21 cellular contexts compared by ENCODE assay signal in genomic region chr7:134545918-134546317, GRCh38. TPM values are rescaled to one million over a fixed set of nuclear protein-coding genes. Genes with fewer than 3 reads are reported as not detected.
DNase-seq lines count a peak whose midpoint lies in the region; ATAC-seq, FAIRE-seq and TF ChIP-seq lines count a peak whose summit lies in the region.
"Had no signal": no experiment of that assay in that cellular context is flagged by ENCODE, and none has a peak within 500 bp of the region (broad histone marks: within the 10 kb centered on the region; RNA-seq: fewer than 3 reads in every experiment).

No MANE protein-coding gene starts in this region.

- TF ChIP-seq EP300 in A549 (IDR thresholded peaks at IDR 0.05) (no peak), K562 (IDR thresholded peaks at IDR 0.05; ENCODE audit: low read length) (no peak)

- in situ Hi-C loops in K562 (cut with MboI) = no loop called here

- 92% methylated on average over 3 of the region's 3 CpGs for WGBS in A549 (ENCODE audit: missing lambda C conversion rate)
- 1% methylated on average over 3 of the region's 3 CpGs for WGBS in K562 (ENCODE audit: insufficient coverage, low coverage, missing lambda C conversion rate)

- H3K4me2 ChIP-seq in A549 (no peak overlapping the region), K562 (ENCODE audit: insufficient read depth, low read length) (no peak overlapping the region)

- H3K4me3 Mint-ChIP-seq in nephron = peak overlapping the region in 1 of 3 experiments; percentile 44
- no peak overlapping the region for H3K4me3 Mint-ChIP-seq in stimulated activated effector memory CD8-positive, alpha-beta T cell treated with anti-CD3 and anti-CD28 coated beads, Interleukin-12 subunit alpha, Interleukin-12 subunit beta, amount 100 ng/mL, for 72 hours
- H3K4me3 Mint-ChIP-seq: CD4-positive, alpha-beta memory T cell; HFFc6 had no signal

- no peaks in the 10 kb centered on the region for H3K79me2 ChIP-seq in K562 (ENCODE audit: control insufficient read depth, insufficient read depth, low read length)

- H3K36me3 Mint-ChIP-seq in nephron (ENCODE audit: low read depth) = no peaks in the 10 kb centered on the region
- no peaks in the 10 kb centered on the region for H3K36me3 Mint-ChIP-seq in stimulated activated effector memory CD8-positive, alpha-beta T cell treated with anti-CD3 and anti-CD28 coated beads, Interleukin-12 subunit alpha, Interleukin-12 subunit beta, amount 100 ng/mL, for 72 hours
- H3K36me3 Mint-ChIP-seq: CD4-positive, alpha-beta memory T cell had no signal

- no peak overlapping the region for H3K9ac ChIP-seq in K562 (ENCODE audit: insufficient read depth in 1 of 2, low read depth in 2 of 2, low read length in 2 of 2)

- no peak for DNase-seq in A549 (ENCODE audit: low read depth in 1 of 2, low spot score in 1 of 2)
- no peak for DNase-seq in K562 (ENCODE audit: extremely low read depth in 1 of 4, low spot score in 3 of 4)
- no peak for DNase-seq in middle frontal gyrus (ENCODE audit: extremely low spot score, low spot score)
- no peak for DNase-seq in stimulated activated effector memory CD8-positive, alpha-beta T cell treated with anti-CD3 and anti-CD28 coated beads, Interleukin-12 subunit alpha, Interleukin-12 subunit beta, amount 100 ng/mL, for 72 hours (ENCODE audit: low spot score in 2 of 2)
- DNase-seq in DMS79 treated with DMSO at 0.1 percent for 48 hours (lab: John Stamatoyannopoulos, UW) = no peak
- DNase-seq: 8988T; C1 segment of cervical spinal cord; Calu3; CD4-positive, alpha-beta memory T cell; COR-L47; DMS53; DND-41; H9; HFFc6 had no signal

- H3K27ac ChIP-seq in A549 = peak overlapping the region; percentile 79 to 86
- H3K27ac ChIP-seq in HEK293 (ENCODE audit: extremely low read depth, low read depth, low read length) = no peak overlapping the region
- H3K27ac ChIP-seq in K562 (ENCODE audit: extremely low read depth, low read depth, low read length) = no peak overlapping the region

- FAIRE-seq in A549 (lab: Jason Lieb, UNC) (no peak), K562 (lab: Jason Lieb, UNC) (no peak)
- FAIRE-seq: G401.6, GM12892 had no signal

- no peaks in the 10 kb centered on the region for H3K9me3 Mint-ChIP-seq in nephron
- no peaks in the 10 kb centered on the region for H3K9me3 Mint-ChIP-seq in stimulated activated effector memory CD8-positive, alpha-beta T cell treated with anti-CD3 and anti-CD28 coated beads, Interleukin-12 subunit alpha, Interleukin-12 subunit beta, amount 100 ng/mL, for 72 hours
- H3K9me3 Mint-ChIP-seq: H9, HFFc6 had no signal

- no TSS peak for BruUV-seq in K562 (replicated peaks; lab: Mats Ljungman, UMichigan)

- POLR2A ChIA-PET in A549 (lab: Yijun Ruan, JAX) (no interaction called here), HEK293 (lab: Yijun Ruan, JAX) (no interaction called here), K562 (lab: Yijun Ruan, JAX) (no interaction called here)

- H3K9me3 ChIP-seq in A549 (no peaks in the 10 kb centered on the region), HEK293 (ENCODE audit: control insufficient read depth, insufficient read depth, low read depth, low read length) (no peaks in the 10 kb centered on the region), K562 (replicated peaks; ENCODE audit: control insufficient read depth, insufficient read depth, low read depth, low read length) (no peaks in the 10 kb centered on the region)

- H3K27me3 Mint-ChIP-seq in nephron (ENCODE audit: low read depth) = peaks cover 19% of the 10 kb centered on the region

- H3K27ac Mint-ChIP-seq in nephron = peak overlapping the region in 2 of 3 experiments; percentile 14 to 43
- H3K27ac Mint-ChIP-seq in stimulated activated effector memory CD8-positive, alpha-beta T cell treated with anti-CD3 and anti-CD28 coated beads, Interleukin-12 subunit alpha, Interleukin-12 subunit beta, amount 100 ng/mL, for 72 hours = no peak overlapping the region
- H3K27ac Mint-ChIP-seq: HFFc6 had no signal

- peaks cover 80% of the 10 kb centered on the region for H3K4me1 ChIP-seq in A549
- no peaks in the 10 kb centered on the region for H3K4me1 ChIP-seq in HEK293 (ENCODE audit: control insufficient read depth, insufficient read depth, low read length)
- H3K4me1 ChIP-seq in K562 (replicated peaks in 1 of 2; ENCODE audit: control insufficient read depth in 2 of 2, insufficient read depth in 2 of 2, low read length in 2 of 2) = 0 out of 5 replicates have a peak, but pooled peaks cover 0 to 2% of the 10 kb centered on the region in 2 experiments

- no peaks in the 10 kb centered on the region for H3K36me3 ChIP-seq in HEK293 (ENCODE audit: control insufficient read depth in 2 of 2, insufficient read depth in 1 of 2, low read length in 2 of 2)
- no peaks in the 10 kb centered on the region for H3K36me3 ChIP-seq in K562 (ENCODE audit: control insufficient read depth, insufficient read depth, low read length)

- CTCF ChIA-PET in A549 (lab: Yijun Ruan, JAX) = interaction anchor here (0.8 to 31.0 kb wide), 12 partner anchors 14 to 113 kb away, joined by 4 to 914 read pairs (median 22); partner anchors contain the start of gene AKR1B10
- CTCF ChIA-PET in HEK293 (lab: Yijun Ruan, JAX) = interaction anchor here (0.6 to 5.4 kb wide), 5 partner anchors 32 to 1492 kb away, joined by 3 to 67 read pairs (median 3); no protein-coding TSS in a partner anchor
- CTCF ChIA-PET in K562 (lab: Yijun Ruan, JAX; ENCODE audit: low intra/inter-chr PET ratio) = no interaction called here

- H2AFZ ChIP-seq in K562 (ENCODE audit: low read depth, low read length) = no peak overlapping the region

- no peak for TF ChIP-seq CTCF in A549 (IDR thresholded peaks at IDR 0.05)
- TF ChIP-seq CTCF in HEK293 (tag by site-specific recombination; IDR thresholded peaks at IDR 0.05) = no peak
- TF ChIP-seq CTCF in K562 (IDR thresholded peaks at IDR 0.05 in 2 of 3, conservative IDR thresholded peaks at IDR 0.05 in 1 of 3; ENCODE audit: insufficient read depth in 2 of 3, low read depth in 1 of 3, low read length in 3 of 3) = no peak
- no peak for TF ChIP-seq CTCF in nephron (IDR thresholded peaks at IDR 0.05; ENCODE audit: unreplicated experiment in 3 of 3)

- H3K9me1 ChIP-seq in K562 (ENCODE audit: control insufficient read depth, insufficient read depth, low read length) = no peaks in the 10 kb centered on the region

- peaks cover 40% of the 10 kb centered on the region for H3K4me1 Mint-ChIP-seq in nephron
- peaks cover 8% of the 10 kb centered on the region for H3K4me1 Mint-ChIP-seq in stimulated activated effector memory CD8-positive, alpha-beta T cell treated with anti-CD3 and anti-CD28 coated beads, Interleukin-12 subunit alpha, Interleukin-12 subunit beta, amount 100 ng/mL, for 72 hours

- no peak for TF ChIP-seq POLR2A in A549 (IDR thresholded peaks at IDR 0.05; ENCODE audit: low read length)
- TF ChIP-seq POLR2A in K562 (conservative IDR thresholded peaks at IDR 0.05) = no peak

- H3K4me3 ChIP-seq in A549 (no peak overlapping the region), HEK293 (ENCODE audit: low read depth, low read length) (no peak overlapping the region), K562 (no peak overlapping the region)

- no peaks in the 10 kb centered on the region; the same call in 1 of the 2 replicates for H4K20me1 ChIP-seq in K562 (replicated peaks; ENCODE audit: control insufficient read depth, insufficient read depth, low read length)

- intact Hi-C loops in K562 (cut with micrococcal nuclease) = loop anchor here (2.0 kb wide), 2 partner anchors 31 to 61 kb away; no protein-coding TSS in a partner anchor

- H3K27me3 ChIP-seq in K562 (ENCODE audit: control insufficient read depth in 2 of 2, insufficient read depth in 2 of 2, low read length in 2 of 2) = peaks cover 27 to 43% of the 10 kb centered on the region in 2 experiments

- no peak for ATAC-seq in A549
- ATAC-seq in K562 = no peak
- ATAC-seq in stimulated activated effector memory CD8-positive, alpha-beta T cell treated with anti-CD3 and anti-CD28 coated beads, Interleukin-12 subunit alpha, Interleukin-12 subunit beta, amount 100 ng/mL, for 72 hours = no peak
- ATAC-seq: HCT116 had no signal

- no peak for TF ChIP-seq RAD21 in A549 (conservative IDR thresholded peaks at IDR 0.05 in 1 of 2, IDR thresholded peaks at IDR 0.05 in 1 of 2)
- TF ChIP-seq RAD21 in K562 (CRISPR knock-in tag; conservative IDR thresholded peaks at IDR 0.05 in 1 of 2, IDR thresholded peaks at IDR 0.05 in 1 of 2) = no peak

RNA-seq across cellular contexts. Expression of gene AKR1B15, which starts 3.0 kb away (rescaled TPM):
- polyA plus RNA-seq in A549 (2011; rRNA removed) (17.9 and 19.9 TPM in 2 replicates), A549 (2017; fragmentation: RNase III; extraction: RNeasy Plus Mini Kit Qiagen cat#74134 plus additional on column Dnase treatment) (22.0 to 26.7 TPM (median 24.7 TPM) in 3 replicates), K562 (2011; rRNA removed) (not detected in 2 replicates), K562 (2014; fragmentation: Illumina TruSeq; extraction: Trizol) (not detected in 2 replicates), K562 (2014; fragmentation: Nextera tagmentation; extraction: Ambion mirVana) (not detected), K562 (2014; rRNA removed) (not detected in 2 replicates)
- 2.1 and 2.3 TPM in 2 replicates for polyA plus RNA-seq in A549 (2012; cell fraction: cytosol; rRNA removed)
- polyA plus RNA-seq in A549 (2012; cell fraction: nucleus; rRNA removed) = 1.6 and 3.6 TPM in 2 replicates
- polyA minus RNA-seq in A549 (2011; rRNA and poly(A)+ RNA removed) = 12.8 and 12.9 TPM in 2 replicates
- total RNA-seq in K562 (2011; cell fraction: chromatin; rRNA removed; ENCODE audit: low replicate concordance) = not detected in 2 replicates
- not detected in 2 replicates for total RNA-seq in K562 (2011; cell fraction: nucleolus; rRNA removed)
- not detected in 2 replicates for total RNA-seq in K562 (2011; cell fraction: nucleoplasm; rRNA removed)
- total RNA-seq in K562 (2014; rRNA removed) (not detected in 2 replicates), K562 (2014; rRNA removed; fragmentation: Illumina TruSeq; extraction: Trizol) (not detected in 2 replicates), K562 (2015; rRNA removed; fragmentation: Illumina TruSeq; extraction: Trizol) (not detected in 2 replicates), K562 (2021) (not detected in 2 replicates)
- not detected in 2 replicates for polyA plus RNA-seq in K562 (2011; cell fraction: cytosol; rRNA removed)
- not detected in 2 replicates for polyA plus RNA-seq in K562 (2011; cell fraction: nucleus; rRNA removed)
- not detected in 2 replicates for polyA plus RNA-seq in K562 (2012)
- polyA minus RNA-seq in K562 (2011; rRNA and poly(A)+ RNA removed) = not detected in 2 replicates
- polyA minus RNA-seq in K562 (2011; cell fraction: cytosol; rRNA and poly(A)+ RNA removed) = not detected in 2 replicates
- polyA minus RNA-seq in K562 (2011; cell fraction: nucleus; rRNA and poly(A)+ RNA removed) = not detected in 2 replicates
- total RNA-seq: A673; CD4-positive, alpha-beta memory T cell; H9; HFFc6 had no signal
- polyA plus RNA-seq: BJ; CD4-positive, alpha-beta memory T cell had no signal

RNA-seq across cellular contexts. Expression of gene AKR1B10, which starts 18.6 kb away (rescaled TPM):
- polyA plus RNA-seq in A549 (2011; rRNA removed) = 5,007 and 5,423 TPM in 2 replicates
- polyA plus RNA-seq in A549 (2012; cell fraction: cytosol; rRNA removed) = 2,033 and 2,091 TPM in 2 replicates
- 892 and 1,126 TPM in 2 replicates for polyA plus RNA-seq in A549 (2012; cell fraction: nucleus; rRNA removed)
- polyA plus RNA-seq in A549 (2017; fragmentation: RNase III; extraction: RNeasy Plus Mini Kit Qiagen cat#74134 plus additional on column Dnase treatment) = 2,953 to 3,542 TPM (median 3,237 TPM) in 3 replicates
- 2,016 and 2,285 TPM in 2 replicates for polyA minus RNA-seq in A549 (2011; rRNA and poly(A)+ RNA removed)
- not detected in 2 replicates for total RNA-seq in K562 (2011; cell fraction: chromatin; rRNA removed; ENCODE audit: low replicate concordance)
- total RNA-seq in K562 (2011; cell fraction: nucleolus; rRNA removed) = not detected in 2 replicates
- total RNA-seq in K562 (2011; cell fraction: nucleoplasm; rRNA removed) = not detected in 2 replicates
- not detected in 2 replicates for total RNA-seq in K562 (2014; rRNA removed)
- total RNA-seq in K562 (2014; rRNA removed; fragmentation: Illumina TruSeq; extraction: Trizol) = not detected in 2 replicates
- not detected in 2 replicates for total RNA-seq in K562 (2015; rRNA removed; fragmentation: Illumina TruSeq; extraction: Trizol)
- total RNA-seq in K562 (2021) = not detected in 2 replicates
- polyA plus RNA-seq in K562 (2011; rRNA removed) = not detected in 2 replicates
- polyA plus RNA-seq in K562 (2011; cell fraction: cytosol; rRNA removed) = not detected in 2 replicates
- polyA plus RNA-seq in K562 (2011; cell fraction: nucleus; rRNA removed) = not detected in 2 replicates
- not detected in 2 replicates for polyA plus RNA-seq in K562 (2012)
- polyA plus RNA-seq in K562 (2014; fragmentation: Illumina TruSeq; extraction: Trizol) = not detected in 2 replicates
- not detected for polyA plus RNA-seq in K562 (2014; fragmentation: Nextera tagmentation; extraction: Ambion mirVana)
- polyA plus RNA-seq in K562 (2014; rRNA removed) = not detected in 2 replicates
- polyA minus RNA-seq in K562 (2011; rRNA and poly(A)+ RNA removed) = not detected in 2 replicates
- not detected in 2 replicates for polyA minus RNA-seq in K562 (2011; cell fraction: cytosol; rRNA and poly(A)+ RNA removed)
- polyA minus RNA-seq in K562 (2011; cell fraction: nucleus; rRNA and poly(A)+ RNA removed) = not detected in 2 replicates
- total RNA-seq: CD4-positive, alpha-beta memory T cell; H9 had no signal
- polyA plus RNA-seq: CD4-positive, alpha-beta memory T cell had no signal

Comparison
In these comparisons a context has a peak if more than half of its experiments do, and no peak if none do; other contexts are left out.
1. H3K27ac ChIP-seq: peak in A549 (2 of 2); none in HEK293 (single experiment) and K562 (single experiment).
2. RNA of gene AKR1B10, which starts 18.6 kb away (polyA plus RNA-seq): 892 to 5,423 TPM in A549; not detected in K562; every median in the first group is over 100 times any median in the second.